ENCODE assay signal across 7 cellular contexts in the genomic region with DNA sequence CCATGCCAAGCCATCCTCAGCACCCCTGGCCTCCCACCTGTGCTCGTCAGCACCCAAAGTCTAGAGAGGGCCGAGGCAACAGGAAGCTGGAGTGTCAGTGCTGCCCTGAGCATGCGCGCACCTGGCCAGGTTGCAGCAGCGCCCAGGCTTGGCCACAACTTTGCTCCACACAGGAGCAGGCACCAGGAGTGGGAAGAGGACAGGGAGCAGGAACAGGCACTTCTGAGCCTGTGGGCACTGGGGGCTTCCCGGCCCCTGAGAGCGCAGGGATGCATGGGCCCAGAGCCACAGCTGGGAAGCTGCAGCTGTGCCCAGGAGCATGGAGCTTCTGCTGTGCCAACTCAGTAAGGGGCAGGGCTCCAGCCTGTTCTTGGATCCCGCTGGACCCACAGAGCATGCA.
"Had no signal": no experiment of that assay in that cellular context is flagged by ENCODE, and none has a peak within 500 bp of the region (broad histone marks: within the 10 kb centered on the region; RNA-seq: fewer than 3 reads in every experiment).

No MANE protein-coding gene starts in this region.

- H3K27ac Mint-ChIP-seq: IgD-negative memory B cell had no signal

- DNase-seq: GM23248, GOT3, H7, HCEC 1CT, KBM-7 had no signal

- H3K4me3 ChIP-seq: GM23248 had no signal

- H3K27ac ChIP-seq: GM23248 had no signal

- ATAC-seq: HepG2 had no signal

- H2AFZ ChIP-seq: GM23248 had no signal

- H3K4me1 Mint-ChIP-seq: IgD-negative memory B cell had no signal

- H3K9ac ChIP-seq: GM23248 had no signal
